In genomic region chr1:172954476-172955150, GRCh38 we compare ENCODE assay signal across 16 cellular contexts.
A peak's percentile ranks its signal among the peaks of the same experiment; 100 is the strongest.
DNase-seq lines count a peak whose midpoint lies in the region; ATAC-seq, FAIRE-seq and TF ChIP-seq lines count a peak whose summit lies in the region.
"Had no signal": no experiment of that assay in that cellular context is flagged by ENCODE, and none has a peak within 500 bp of the region (broad histone marks: within the 10 kb centered on the region; RNA-seq: fewer than 3 reads in every experiment).

No MANE protein-coding gene starts in this region.

- peak overlapping the region; percentile 70 for H4K8ac ChIP-seq in mesenchymal stem cell (ENCODE audit: low read length)

- intact Hi-C loops in K562 (cut with micrococcal nuclease), result no loop called here

- peak; percentile 26; the same call in 2 of the 3 replicates for ATAC-seq in K562
- ATAC-seq in HG03159 (IDR thresholded peaks at IDR 0.05; ENCODE audit: unreplicated experiment), result no peak
- ATAC-seq in GM21723 (IDR thresholded peaks at IDR 0.05; ENCODE audit: unreplicated experiment), result no peak
- ATAC-seq in GM21367 (IDR thresholded peaks at IDR 0.05; ENCODE audit: unreplicated experiment), result no peak
- ATAC-seq: A549; CD8-positive, alpha-beta T cell; HCT116 had no signal

- H3K27me3 ChIP-seq in K562 (ENCODE audit: control insufficient read depth in 2 of 2, insufficient read depth in 2 of 2, low read length in 2 of 2) (no peaks in the 10 kb centered on the region), mesenchymal stem cell (ENCODE audit: control insufficient read depth in 1 of 2, insufficient read depth in 1 of 2, low read length in 2 of 2) (no peaks in the 10 kb centered on the region)

- H3K23ac ChIP-seq in mesenchymal stem cell (ENCODE audit: low read length in 2 of 2), result no peak overlapping the region

- H3K27ac ChIP-seq in K562 (ENCODE audit: extremely low read depth, low read depth, low read length) (no peak overlapping the region), mesenchymal stem cell (ENCODE audit: low read length, poor library complexity, severe bottlenecking) (no peak overlapping the region)
- H3K27ac ChIP-seq: A549 had no signal

- H2AK5ac ChIP-seq in mesenchymal stem cell (ENCODE audit: low read length, severe bottlenecking), result no peak overlapping the region

- peak overlapping the region; percentile 92 for H2BK120ac ChIP-seq in mesenchymal stem cell (ENCODE audit: low read depth, low read length)

- no peaks in the 10 kb centered on the region for H3K4me1 ChIP-seq in K562 (replicated peaks in 1 of 2; ENCODE audit: control insufficient read depth in 2 of 2, insufficient read depth in 2 of 2, low read length in 2 of 2)
- H3K4me1 ChIP-seq in mesenchymal stem cell (ENCODE audit: control insufficient read depth, insufficient read depth, low read depth, low read length), result peaks cover 1% of the 10 kb centered on the region

- POLR2A ChIA-PET in K562 (lab: Yijun Ruan, JAX), result interaction anchor here (0.7 to 1.6 kb wide), 3 partner anchors 9 to 17 kb away, joined by 3 to 5 read pairs (median 3); no protein-coding TSS in a partner anchor

- peak overlapping the region; percentile 89 for H4K91ac ChIP-seq in mesenchymal stem cell (ENCODE audit: low read length)

- peak overlapping the region; percentile 55 to 95 for H2BK12ac ChIP-seq in mesenchymal stem cell (ENCODE audit: low read length in 2 of 2)

- CTCF ChIA-PET in K562 (lab: Yijun Ruan, JAX; ENCODE audit: low intra/inter-chr PET ratio), result no interaction called here

- no peaks in the 10 kb centered on the region for H3K9me1 ChIP-seq in K562 (ENCODE audit: control insufficient read depth, insufficient read depth, low read length)

- in situ Hi-C loops in K562 (cut with MboI), result no loop called here

- no peaks in the 10 kb centered on the region for H3K79me1 ChIP-seq in mesenchymal stem cell (replicated peaks; ENCODE audit: low read length, poor library complexity, severe bottlenecking)

- FAIRE-seq in HTR-8/SVneo (lab: Jason Lieb, UNC) (peak; percentile 31), K562 (lab: Jason Lieb, UNC) (no peak)
- FAIRE-seq: A549, G401.6, GM12891 had no signal

- no peak for TF ChIP-seq EP300 in K562 (IDR thresholded peaks at IDR 0.05; ENCODE audit: low read length)

- H4K20me1 ChIP-seq in K562 (replicated peaks; ENCODE audit: control insufficient read depth, insufficient read depth, low read length), result no peaks in the 10 kb centered on the region

- H3K9me3 ChIP-seq in K562 (replicated peaks; ENCODE audit: control insufficient read depth, insufficient read depth, low read depth, low read length) (no peaks in the 10 kb centered on the region), mesenchymal stem cell (ENCODE audit: control insufficient read depth, low read length) (no peaks in the 10 kb centered on the region)
- H3K9me3 ChIP-seq: A549 had no signal

- H3K9ac ChIP-seq in K562 (ENCODE audit: insufficient read depth in 1 of 2, low read depth in 2 of 2, low read length in 2 of 2) (no peak overlapping the region), mesenchymal stem cell (ENCODE audit: low read length) (no peak overlapping the region)

- H2BK5ac ChIP-seq in mesenchymal stem cell (ENCODE audit: low read depth, low read length, poor library complexity, severe bottlenecking), result no peak overlapping the region

- TF ChIP-seq RAD21 in K562 (CRISPR knock-in tag; conservative IDR thresholded peaks at IDR 0.05 in 1 of 2, IDR thresholded peaks at IDR 0.05 in 1 of 2), result no peak

- peak overlapping the region; percentile 71 to 76 for H3K4ac ChIP-seq in mesenchymal stem cell (ENCODE audit: low read depth in 1 of 2, low read length in 2 of 2)

- H3K4me2 ChIP-seq in K562 (ENCODE audit: insufficient read depth, low read length), result no peak overlapping the region
- H3K4me2 ChIP-seq in mesenchymal stem cell (ENCODE audit: low read length, poor library complexity, severe bottlenecking), result no peak overlapping the region
- H3K4me2 ChIP-seq: A549 had no signal

- peak overlapping the region; percentile 12 to 86 for H3K18ac ChIP-seq in mesenchymal stem cell (ENCODE audit: low read depth in 1 of 2, low read length in 2 of 2)

- TF ChIP-seq CTCF in K562 (IDR thresholded peaks at IDR 0.05 in 2 of 3, conservative IDR thresholded peaks at IDR 0.05 in 1 of 3; ENCODE audit: insufficient read depth in 2 of 3, low read depth in 1 of 3, low read length in 3 of 3), result no peak

- H2AFZ ChIP-seq in K562 (ENCODE audit: low read depth, low read length) (peak overlapping the region; percentile 6; the same call in 1 of the 2 replicates), mesenchymal stem cell (ENCODE audit: low read depth, low read length) (no peak overlapping the region)

- H3K14ac ChIP-seq in mesenchymal stem cell (ENCODE audit: low read length in 2 of 2), result peak overlapping the region in 1 of 2 experiments; percentile 39

- no peak overlapping the region for H2BK15ac ChIP-seq in mesenchymal stem cell (ENCODE audit: low read depth, poor library complexity, severe bottlenecking)

- H3K36me3 ChIP-seq in K562 (ENCODE audit: control insufficient read depth, insufficient read depth, low read length), result no peaks in the 10 kb centered on the region
- no peaks in the 10 kb centered on the region for H3K36me3 ChIP-seq in mesenchymal stem cell (ENCODE audit: control insufficient read depth in 1 of 2, insufficient read depth in 2 of 2, low read depth in 1 of 2, low read length in 2 of 2)

- DNase-seq in HTR-8/SVneo (ENCODE audit: insufficient read length, low spot score), result no peak
- DNase-seq in K562 (ENCODE audit: extremely low read depth in 1 of 4, low spot score in 3 of 4), result no peak
- no peak for DNase-seq in mesenchymal stem cell
- DNase-seq in AML-193 (lab: John Stamatoyannopoulos, UW), result no peak
- DNase-seq: CD8-positive, alpha-beta T cell; COR-L47; DMS153; DMS79 treated with DMSO at 0.1 percent for 48 hours; KBM-7 had no signal

- WGBS in K562 (ENCODE audit: insufficient coverage, low coverage, missing lambda C conversion rate), result 12% methylated on average over 6 of the region's 6 CpGs
- 75% methylated on average over 5 of the region's 6 CpGs for WGBS in mesenchymal stem cell

- H3K79me2 ChIP-seq in K562 (ENCODE audit: control insufficient read depth, insufficient read depth, low read length), result no peaks in the 10 kb centered on the region

- BruUV-seq in K562 (replicated peaks; lab: Mats Ljungman, UMichigan), result no TSS peak

- H3K4me3 ChIP-seq in K562, result no peak overlapping the region
- H3K4me3 ChIP-seq in mesenchymal stem cell (ENCODE audit: insufficient read depth in 1 of 2, low read depth in 1 of 2, low read length in 2 of 2), result no peak overlapping the region
- H3K4me3 ChIP-seq: A549 had no signal

- no peak for TF ChIP-seq POLR2A in K562 (conservative IDR thresholded peaks at IDR 0.05)

TF ChIP-seq in K562, 482 proteins besides CTCF, POLR2A, EP300 and RAD21:
- TF ChIP-seq E2F3 (CRISPR knock-in tag; IDR thresholded peaks at IDR 0.05) (no peak), MAFG (tag; conservative IDR thresholded peaks at IDR 0.05) (peak; percentile 53), FOXJ2 (tag; IDR thresholded peaks at IDR 0.05) (no peak), CLOCK (CRISPR knock-in tag; IDR thresholded peaks at IDR 0.05; ENCODE audit: borderline replicate concordance) (no peak), CREB1 (IDR thresholded peaks at IDR 0.05) (no peak), CREB1 (CRISPR knock-in tag; IDR thresholded peaks at IDR 0.05) (no peak)
